ENCODE assay signal across 8 cellular contexts in genomic region chr1:218171302-218171893, GRCh38.
DNase-seq lines count a peak whose midpoint lies in the region; ATAC-seq and TF ChIP-seq lines count a peak whose summit lies in the region.

No MANE protein-coding gene starts in this region.

- H3K4me3 ChIP-seq in heart right ventricle (peak overlapping the region in 1 of 10 donors; percentile 15), SK-N-MC (0 out of 2 replicates have a peak overlapping the region, but pooled peaks have one; percentile 41), thyroid gland (replicated peaks in 1 of 3) (no peak overlapping the region)

- ATAC-seq in heart right ventricle (no peak), Right ventricle myocardium inferior (no peak)
- ATAC-seq in activated naive CD8-positive, alpha-beta T cell treated with anti-CD3 and anti-CD28 coated beads, Interleukin-2, amount 50 U/mL, for 24 hours = no peak

- intact Hi-C loops in heart right ventricle (cut with DNase I) (no loop called here), Right ventricle myocardium inferior (cut with DNase I) (no loop called here), thyroid gland (cut with DNase I) (no loop called here)

- peaks cover 24% of the 10 kb centered on the region for H3K27me3 Mint-ChIP-seq in activated naive CD8-positive, alpha-beta T cell treated with anti-CD3 and anti-CD28 coated beads, Interleukin-2, amount 50 U/mL, for 24 hours

- H3K4me1 Mint-ChIP-seq in activated naive CD8-positive, alpha-beta T cell treated with anti-CD3 and anti-CD28 coated beads, Interleukin-2, amount 50 U/mL, for 24 hours = peaks cover 2% of the 10 kb centered on the region

- H3K4me1 ChIP-seq in heart right ventricle (no peaks in the 10 kb centered on the region), thyroid gland (no peaks in the 10 kb centered on the region)

- H3K27ac ChIP-seq in heart right ventricle = no peak overlapping the region
- no peak overlapping the region for H3K27ac ChIP-seq in SK-N-MC
- H3K27ac ChIP-seq in thyroid gland = no peak overlapping the region

- DNase-seq in heart right ventricle (no peak), Right ventricle myocardium inferior (ENCODE audit: missing footprints) (no peak), SK-N-MC (ENCODE audit: low read depth, low spot score) (peak; percentile 39), germinal center (ENCODE audit: low spot score) (peak; percentile 8), thyroid gland (no peak), UCSD-AML1 (lab: John Stamatoyannopoulos, UW; ENCODE audit: unreplicated experiment) (no peak)
- no peak for DNase-seq in activated naive CD8-positive, alpha-beta T cell treated with anti-CD3 and anti-CD28 coated beads, Interleukin-2, amount 50 U/mL, for 24 hours

- H3K36me3 Mint-ChIP-seq in activated naive CD8-positive, alpha-beta T cell treated with anti-CD3 and anti-CD28 coated beads, Interleukin-2, amount 50 U/mL, for 24 hours (ENCODE audit: low read depth) = no peaks in the 10 kb centered on the region

- H3K4me3 Mint-ChIP-seq in activated naive CD8-positive, alpha-beta T cell treated with anti-CD3 and anti-CD28 coated beads, Interleukin-2, amount 50 U/mL, for 24 hours = no peak overlapping the region

- no peak for TF ChIP-seq POLR2A in thyroid gland (IDR thresholded peaks at IDR 0.05)

- WGBS in heart right ventricle, 2 donors = 1 to 4% methylated on average over 4 of the region's 4 CpGs
- 5% methylated on average over 4 of the region's 4 CpGs for WGBS in thyroid gland, 2 donors

- TF ChIP-seq CTCF in heart right ventricle (IDR thresholded peaks at IDR 0.05) (peak; percentile 44 to 85 (median 76)), LNCAP (IDR thresholded peaks at IDR 0.05) (peak; percentile 93), thyroid gland (IDR thresholded peaks at IDR 0.05) (peak in 5 of 6 experiments; percentile 23 to 86 (median 67))

- H3K9ac ChIP-seq in SK-N-MC (ENCODE audit: insufficient read length) = no peak overlapping the region

- H3K27me3 ChIP-seq in heart right ventricle = peaks cover 0 to 75% (median 41%) of the 10 kb centered on the region in 7 donors
- H3K27me3 ChIP-seq in thyroid gland = no peaks in the 10 kb centered on the region

- H3K9me3 Mint-ChIP-seq in activated naive CD8-positive, alpha-beta T cell treated with anti-CD3 and anti-CD28 coated beads, Interleukin-2, amount 50 U/mL, for 24 hours = no peaks in the 10 kb centered on the region

- no peaks in the 10 kb centered on the region for H3K36me3 ChIP-seq in heart right ventricle
- H3K36me3 ChIP-seq in SK-N-MC (ENCODE audit: insufficient read depth, low read length) = no peaks in the 10 kb centered on the region
- H3K36me3 ChIP-seq in thyroid gland = no peaks in the 10 kb centered on the region

- no peak overlapping the region for H3K27ac Mint-ChIP-seq in activated naive CD8-positive, alpha-beta T cell treated with anti-CD3 and anti-CD28 coated beads, Interleukin-2, amount 50 U/mL, for 24 hours

- H3K9me3 ChIP-seq in heart right ventricle (no peaks in the 10 kb centered on the region), SK-N-MC (ENCODE audit: low read depth, low read length) (no peaks in the 10 kb centered on the region), thyroid gland (no peaks in the 10 kb centered on the region)

Comparison
In these comparisons a context has a peak if more than half of its experiments do, and no peak if none do; other contexts are left out.
1. DNase-seq: peak in SK-N-MC (single experiment) and germinal center (single experiment); none in heart right ventricle (0 of 2), Right ventricle myocardium inferior (single experiment), thyroid gland (0 of 2), UCSD-AML1 (single experiment) and activated naive CD8-positive, alpha-beta T cell treated with anti-CD3 and anti-CD28 coated beads, Interleukin-2, amount 50 U/mL, for 24 hours (single experiment).
2. Peak in every context shown above with its lines, with median percentiles within 50 percentile points of each other: CTCF ChIP-seq.